In the genomic region with DNA sequence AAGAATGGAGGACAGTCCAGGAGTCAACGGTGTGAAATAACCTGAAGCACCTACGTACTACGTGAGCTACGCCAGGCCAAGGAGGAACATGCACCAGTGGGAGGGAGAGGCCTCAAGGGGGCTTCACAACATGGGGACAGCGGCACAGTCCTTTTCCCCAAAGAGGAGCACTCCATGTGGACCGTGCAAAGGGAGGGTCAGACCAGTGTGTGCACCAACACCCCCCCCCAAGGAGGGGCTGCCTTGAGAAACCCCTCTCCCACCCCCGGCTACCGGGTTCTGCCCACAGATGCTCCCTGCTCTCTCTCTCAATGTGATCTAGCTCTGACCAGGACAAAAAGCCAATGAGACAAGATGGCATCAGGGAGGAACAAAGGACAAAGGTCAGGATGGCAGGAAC, we compare ENCODE assay signal across 31 cellular contexts.
"Had no signal": no experiment of that assay in that cellular context is flagged by ENCODE, and none has a peak within 500 bp of the region (broad histone marks: within the 10 kb centered on the region; RNA-seq: fewer than 3 reads in every experiment).

No MANE protein-coding gene starts in this region.

- DNase-seq: activated CD4-positive, alpha-beta T cell treated with anti-CD3 and anti-CD28 coated beads for 36 hours; activated CD4-positive, CD25-positive, alpha-beta regulatory T cell; activated CD8-positive, alpha-beta memory T cell treated with anti-CD3 and anti-CD28 coated beads, Interleukin-2, amount 10 ng/mL, durations not matched to agents 7 days and 5 days; activated CD8-positive, alpha-beta T cell treated with anti-CD3 and anti-CD28 coated beads, Interleukin-2, amount 10 ng/mL, durations not matched to agents 7 days and 5 days; activated effector memory CD4-positive, alpha-beta T cell treated with anti-CD3 and anti-CD28 coated beads, Interleukin-2, amount 50 U/mL, for 16 hours; activated naive CD4-positive, alpha-beta T cell treated with anti-CD3 and anti-CD28 coated beads for 36 hours; activated naive CD8-positive, alpha-beta T cell treated with anti-CD3 and anti-CD28 coated beads for 36 hours; adrenal gland; body of pancreas; head of caudate nucleus; hippocampal formation; left cardiac atrium; left ventricle myocardium superior; mammary epithelial cell; naive B cell; nephron progenitor cell; spleen; stomach; T-cell; tibial artery; upper lobe of right lung had no signal

- H2AFZ ChIP-seq: parathyroid adenoma had no signal

- H3K27me3 Mint-ChIP-seq: activated CD4-positive, alpha-beta T cell treated with anti-CD3 and anti-CD28 coated beads for 36 hours; activated CD8-positive, alpha-beta memory T cell treated with anti-CD3 and anti-CD28 coated beads, Interleukin-2, amount 10 ng/mL, durations not matched to agents 7 days and 5 days; activated naive CD8-positive, alpha-beta T cell treated with anti-CD3 and anti-CD28 coated beads for 36 hours; naive B cell; T-cell had no signal

- H3K27ac ChIP-seq: adrenal gland, body of pancreas, cardiac muscle cell, coronary artery, gastroesophageal sphincter, parathyroid adenoma, stomach, suprapubic skin, tibial artery, upper lobe of right lung had no signal

- H3K4me1 Mint-ChIP-seq: activated CD4-positive, alpha-beta T cell treated with anti-CD3 and anti-CD28 coated beads for 36 hours; activated CD8-positive, alpha-beta memory T cell treated with anti-CD3 and anti-CD28 coated beads, Interleukin-2, amount 10 ng/mL, durations not matched to agents 7 days and 5 days; activated naive CD8-positive, alpha-beta T cell treated with anti-CD3 and anti-CD28 coated beads for 36 hours had no signal

- H3K4me3 ChIP-seq: adrenal gland, body of pancreas, cardiac muscle cell, coronary artery, gastroesophageal sphincter, spleen, stomach, suprapubic skin, tibial artery, upper lobe of right lung had no signal

- H3K9ac ChIP-seq: parathyroid adenoma had no signal

- H3K4me3 Mint-ChIP-seq: activated CD4-positive, alpha-beta T cell treated with anti-CD3 and anti-CD28 coated beads for 36 hours; activated CD8-positive, alpha-beta memory T cell treated with anti-CD3 and anti-CD28 coated beads, Interleukin-2, amount 10 ng/mL, durations not matched to agents 7 days and 5 days; activated CD8-positive, alpha-beta T cell treated with anti-CD3 and anti-CD28 coated beads, Interleukin-2, amount 10 ng/mL, durations not matched to agents 7 days and 5 days; activated naive CD4-positive, alpha-beta T cell treated with anti-CD3 and anti-CD28 coated beads for 36 hours; activated naive CD8-positive, alpha-beta T cell treated with anti-CD3 and anti-CD28 coated beads for 36 hours; mesothelial cell of epicardium; naive B cell; nephron progenitor cell; T-cell; T-helper 2 cell treated with Interferon-gamma antibody and Interleukin-4, amounts not matched to agents 5 μg/mL and 100 μg/mL, for 36 hours had no signal

- ATAC-seq: activated CD4-positive, alpha-beta T cell treated with anti-CD3 and anti-CD28 coated beads for 36 hours; activated CD8-positive, alpha-beta memory T cell treated with anti-CD3 and anti-CD28 coated beads, Interleukin-2, amount 10 ng/mL, durations not matched to agents 7 days and 5 days; activated CD8-positive, alpha-beta T cell treated with anti-CD3 and anti-CD28 coated beads, Interleukin-2, amount 10 ng/mL, durations not matched to agents 7 days and 5 days; body of pancreas; gastroesophageal sphincter; left cardiac atrium; left ventricle myocardium superior; right cardiac atrium; T-cell; upper lobe of right lung had no signal

- H3K9me3 ChIP-seq: adrenal gland, body of pancreas, gastroesophageal sphincter, spleen, stomach, suprapubic skin, tibial artery, upper lobe of right lung had no signal

- H3K36me3 ChIP-seq: cardiac muscle cell had no signal

- FAIRE-seq: endothelial cell of umbilical vein, keratinocyte had no signal

- H3K27me3 ChIP-seq: adrenal gland, body of pancreas, cardiac muscle cell, gastroesophageal sphincter, spleen, stomach, suprapubic skin, tibial artery, upper lobe of right lung had no signal

- H3K9me3 Mint-ChIP-seq: activated naive CD4-positive, alpha-beta T cell treated with anti-CD3 and anti-CD28 coated beads for 36 hours; activated naive CD8-positive, alpha-beta T cell treated with anti-CD3 and anti-CD28 coated beads for 36 hours; mesothelial cell of epicardium; naive B cell; nephron progenitor cell; T-cell; T-helper 2 cell treated with Interferon-gamma antibody and Interleukin-4, amounts not matched to agents 5 μg/mL and 100 μg/mL, for 36 hours had no signal

- H3K27ac Mint-ChIP-seq: activated CD4-positive, alpha-beta T cell treated with anti-CD3 and anti-CD28 coated beads for 36 hours; activated CD8-positive, alpha-beta T cell treated with anti-CD3 and anti-CD28 coated beads, Interleukin-2, amount 10 ng/mL, durations not matched to agents 7 days and 5 days; activated naive CD4-positive, alpha-beta T cell treated with anti-CD3 and anti-CD28 coated beads for 36 hours; activated naive CD8-positive, alpha-beta T cell treated with anti-CD3 and anti-CD28 coated beads for 36 hours; mesothelial cell of epicardium; T-helper 2 cell treated with Interferon-gamma antibody and Interleukin-4, amounts not matched to agents 5 μg/mL and 100 μg/mL, for 36 hours had no signal

- H3K79me2 ChIP-seq: parathyroid adenoma had no signal
